Comparison of ENCODE assay signal across 1 cellular context in genomic region chr10:86967481-86967941, GRCh38.
TF ChIP-seq lines count a peak whose summit lies in the region.

No MANE protein-coding gene starts in this region.

TF ChIP-seq in GM23338, 12 proteins besides CTCF, POLR2A, EP300 and RAD21 (continued from another document):
- TF ChIP-seq ZNF462 (CRISPR knock-in tag; IDR thresholded peaks at IDR 0.05) (no peak), ZNF114 (CRISPR knock-in tag; IDR thresholded peaks at IDR 0.05) (no peak), STAT1 (IDR thresholded peaks at IDR 0.05; ENCODE audit: unreplicated experiment) (no peak), JUNB (IDR thresholded peaks at IDR 0.05; ENCODE audit: unreplicated experiment) (no peak), EZH2 (IDR thresholded peaks at IDR 0.05; ENCODE audit: low read depth, unreplicated experiment) (no peak), ZNF331 (CRISPR knock-in tag; IDR thresholded peaks at IDR 0.05; ENCODE audit: low read depth) (no peak), EZH2phosphoT487 (IDR thresholded peaks at IDR 0.05; ENCODE audit: unreplicated experiment) (no peak), POLR2AphosphoS5 (IDR thresholded peaks at IDR 0.05; ENCODE audit: low read depth) (no peak), ETS1 (IDR thresholded peaks at IDR 0.05) (no peak)
